ENCODE assay signal across 1 cellular context in genomic region chr13:110263906-110264305, GRCh38.
TF ChIP-seq lines count a peak whose summit lies in the region.

No MANE protein-coding gene starts in this region.

TF ChIP-seq in IMR-90, 13 proteins besides CTCF, POLR2A, EP300 and RAD21:
- TF ChIP-seq RFX5 (IDR thresholded peaks at IDR 0.05; ENCODE audit: low read depth, low read length) (no peak), FOS (IDR thresholded peaks at IDR 0.05; ENCODE audit: low read depth, low read length) (no peak), CEBPB (IDR thresholded peaks at IDR 0.05; ENCODE audit: low read depth, low read length) (no peak)
